In the genomic region with DNA sequence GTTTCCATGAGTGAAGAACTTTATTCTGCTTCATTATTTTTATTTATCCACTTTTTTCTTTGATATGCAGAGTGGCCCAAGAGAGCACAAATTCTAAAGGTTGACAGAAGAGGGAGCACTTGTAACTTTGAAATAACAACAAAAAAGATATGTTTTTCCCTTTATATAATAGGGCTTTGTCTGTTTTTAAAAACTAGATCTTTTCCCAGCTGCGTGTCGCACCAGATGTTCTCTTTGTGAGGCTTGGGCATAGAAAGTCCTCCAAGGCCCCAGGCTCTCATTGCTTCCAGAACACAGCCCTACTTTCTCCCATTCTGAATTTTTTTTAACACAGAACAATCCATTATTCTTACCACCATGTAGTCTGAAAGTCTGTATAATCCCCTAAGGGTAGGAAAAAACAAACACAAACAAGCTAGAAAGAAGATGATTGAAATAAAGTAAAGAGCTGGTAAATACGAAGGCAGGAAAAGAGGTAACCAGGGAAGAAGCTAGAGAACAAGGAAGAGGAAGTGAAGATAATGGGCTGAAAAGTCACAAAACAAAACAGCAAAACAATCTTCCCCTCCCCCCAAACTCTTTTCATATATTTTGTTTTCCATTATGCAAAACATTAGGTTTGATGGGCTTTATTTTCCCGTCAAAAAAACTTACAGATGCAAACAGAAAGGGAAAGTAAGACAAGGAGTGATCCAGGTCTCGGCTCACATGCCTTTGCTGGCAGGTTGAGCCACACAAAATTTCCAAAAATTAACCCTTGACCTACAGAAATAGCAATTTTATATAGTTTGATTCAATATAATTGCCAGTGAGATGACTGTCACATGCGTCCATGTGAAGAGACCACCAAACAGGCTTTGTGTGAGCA, we compare ENCODE assay signal across 8 cellular contexts.
A peak's percentile ranks its signal among the peaks of the same experiment; 100 is the strongest.
DNase-seq lines count a peak whose midpoint lies in the region; ATAC-seq and TF ChIP-seq lines count a peak whose summit lies in the region.

No MANE protein-coding gene starts in this region.

- WGBS in mesodermal cell (ENCODE audit: insufficient coverage in 2 of 2), 2 experiments = 80 to 89% methylated on average over 2 to 3 of the region's 6 CpGs

- no peaks in the 10 kb centered on the region for H3K36me3 ChIP-seq in mesodermal cell (ENCODE audit: control insufficient read depth, insufficient read depth, low read length)

- H3K4me1 ChIP-seq in mesodermal cell (ENCODE audit: control insufficient read depth, insufficient read depth, low read length, poor library complexity, severe bottlenecking) = peaks cover 7% of the 10 kb centered on the region

- ATAC-seq in GM19455 (IDR thresholded peaks at IDR 0.05; ENCODE audit: unreplicated experiment) (no peak), HG02571 (IDR thresholded peaks at IDR 0.05; ENCODE audit: unreplicated experiment) (no peak), HG02763 (IDR thresholded peaks at IDR 0.05; ENCODE audit: unreplicated experiment) (no peak)

- H3K27ac ChIP-seq in cingulate gyrus (ENCODE audit: low read depth, low read length) (peak overlapping the region; percentile 98), mesodermal cell (ENCODE audit: low read depth, low read length, severe bottlenecking) (peak overlapping the region; percentile 79)

- TF ChIP-seq CTCF in GM10266 (IDR thresholded peaks at IDR 0.05; ENCODE audit: control insufficient read depth, insufficient read depth, low read depth, missing control alignments) = peak; percentile 38

- DNase-seq in GM10266 (ENCODE audit: extremely low spot score) = peak; percentile 15
- DNase-seq in NCI-H1694 (lab: John Stamatoyannopoulos, UW) = peak; percentile 43
- DNase-seq in NCI-H82 treated with DMSO at 0.1 percent for 48 hours (lab: John Stamatoyannopoulos, UW; ENCODE audit: unreplicated experiment) = no peak

- no peak overlapping the region for H3K4me3 ChIP-seq in mesodermal cell (ENCODE audit: extremely low read depth, insufficient read depth, low read length, poor library complexity, severe bottlenecking)

- no peaks in the 10 kb centered on the region for H3K9me3 ChIP-seq in mesodermal cell (ENCODE audit: control insufficient read depth, low read length)
